ENCODE assay signal across 2 cellular contexts in genomic region chr3:11611271-11611893, GRCh38.
TF ChIP-seq lines count a peak whose summit lies in the region.

No MANE protein-coding gene starts in this region.

TF ChIP-seq in IMR-90, 13 proteins besides CTCF, POLR2A, EP300 and RAD21:
- TF ChIP-seq SMC3 (IDR thresholded peaks at IDR 0.05; ENCODE audit: low read depth, low read length) (no peak), ELK1 (IDR thresholded peaks at IDR 0.05; ENCODE audit: borderline replicate concordance, low read depth, low read length) (no peak), CHD1 (IDR thresholded peaks at IDR 0.05; ENCODE audit: low read depth, low read length) (no peak), NFE2L2 (IDR thresholded peaks at IDR 0.05; ENCODE audit: low read depth, low read length) (no peak), BHLHE40 (IDR thresholded peaks at IDR 0.05; ENCODE audit: low read depth, low read length) (no peak), MXI1 (IDR thresholded peaks at IDR 0.05; ENCODE audit: borderline replicate concordance, low read depth, low read length) (no peak), FOS (IDR thresholded peaks at IDR 0.05; ENCODE audit: low read depth, low read length) (no peak), USF2 (IDR thresholded peaks at IDR 0.05; ENCODE audit: low read depth, low read length) (no peak), MAFK (IDR thresholded peaks at IDR 0.05; ENCODE audit: low read depth, low read length) (no peak), RCOR1 (IDR thresholded peaks at IDR 0.05; ENCODE audit: insufficient replicate concordance, low read length) (no peak), RFX5 (IDR thresholded peaks at IDR 0.05; ENCODE audit: low read depth, low read length) (no peak)
TF ChIP-seq in IMR-90: peak in this region for 0.

TF ChIP-seq in WTC11, 78 proteins besides CTCF, POLR2A, EP300 and RAD21:
- TF ChIP-seq AFF4 (CRISPR knock-in tag; IDR thresholded peaks at IDR 0.05; ENCODE audit: borderline replicate concordance): no peak
- TF ChIP-seq FOXK1 (CRISPR knock-in tag; IDR thresholded peaks at IDR 0.05): no peak
- TF ChIP-seq NFATC4 (CRISPR knock-in tag; IDR thresholded peaks at IDR 0.05): no peak
- TF ChIP-seq ZBTB21 (CRISPR knock-in tag; IDR thresholded peaks at IDR 0.05; ENCODE audit: borderline replicate concordance): no peak
- no peak for TF ChIP-seq ZSCAN18 (CRISPR knock-in tag; IDR thresholded peaks at IDR 0.05)
- no peak for TF ChIP-seq MAX (CRISPR knock-in tag; IDR thresholded peaks at IDR 0.05)
- no peak for TF ChIP-seq TEAD1 (CRISPR knock-in tag; IDR thresholded peaks at IDR 0.05)
